In genomic region chr4:57676394-57676793, GRCh38 we compare ENCODE assay signal across 39 cellular contexts.
"Had no signal": no experiment of that assay in that cellular context is flagged by ENCODE, and none has a peak within 500 bp of the region (broad histone marks: within the 10 kb centered on the region; RNA-seq: fewer than 3 reads in every experiment).

No MANE protein-coding gene starts in this region.

- H3K36me3 ChIP-seq: adrenal gland, ascending aorta, brain microvascular endothelial cell, cardiac muscle cell had no signal

- H3K4me1 Mint-ChIP-seq: activated naive CD4-positive, alpha-beta T cell treated with anti-CD3 and anti-CD28 coated beads, Interleukin-2, amount 10 ng/mL, durations not matched to agents 7 days and 5 days; activated naive CD4-positive, alpha-beta T cell treated with anti-CD3 and anti-CD28 coated beads, Interleukin-2, amount 50 U/mL, for 24 hours; activated naive CD8-positive, alpha-beta T cell treated with anti-CD3 and anti-CD28 coated beads for 36 hours; activated naive CD8-positive, alpha-beta T cell treated with anti-CD3 and anti-CD28 coated beads, Interleukin-2, amount 10 ng/mL, durations not matched to agents 7 days and 5 days; activated naive CD8-positive, alpha-beta T cell treated with anti-CD3 and anti-CD28 coated beads, Interleukin-2, amount 50 U/mL, for 24 hours; activated T-helper 17 cell treated with anti-CD3 and anti-CD28 coated beads, Interleukin-2, amount 50 U/mL, for 72 hours; central memory CD8-positive, alpha-beta T cell had no signal

- FAIRE-seq: astrocyte, bronchial epithelial cell had no signal

- H3K36me3 Mint-ChIP-seq: activated naive CD4-positive, alpha-beta T cell treated with anti-CD3 and anti-CD28 coated beads, Interleukin-2, amount 10 ng/mL, durations not matched to agents 7 days and 5 days; activated naive CD4-positive, alpha-beta T cell treated with anti-CD3 and anti-CD28 coated beads, Interleukin-2, amount 50 U/mL, for 24 hours; activated naive CD4-positive, alpha-beta T cell treated with anti-CD3 and anti-CD28 coated beads, Interleukin-2, amount 50 U/mL, for 72 hours; activated naive CD8-positive, alpha-beta T cell; activated naive CD8-positive, alpha-beta T cell treated with anti-CD3 and anti-CD28 coated beads for 36 hours; activated naive CD8-positive, alpha-beta T cell treated with anti-CD3 and anti-CD28 coated beads, Interleukin-2, amount 10 ng/mL, durations not matched to agents 7 days and 5 days; brain had no signal

- H3K27ac ChIP-seq: adrenal gland, ascending aorta, body of pancreas, brain microvascular endothelial cell, cardiac muscle cell had no signal

- H3K4me1 ChIP-seq: adrenal gland, ascending aorta, body of pancreas had no signal

- H3K27me3 ChIP-seq: adrenal gland, ascending aorta, body of pancreas, brain microvascular endothelial cell, cardiac muscle cell had no signal

- H3K9me3 ChIP-seq: adrenal gland, ascending aorta, body of pancreas had no signal

- DNase-seq: activated effector memory CD4-positive, alpha-beta T cell treated with anti-CD3 and anti-CD28 coated beads, Interleukin-2, amount 50 U/mL, for 16 hours; activated effector memory CD4-positive, alpha-beta T cell treated with Interleukin-2 at 50 U/mL for 16 hours; activated gamma-delta T cell; activated gamma-delta T cell treated with Interleukin-2 at 50 U/mL for 16 hours; activated naive CD4-positive, alpha-beta T cell; activated naive CD4-positive, alpha-beta T cell treated with anti-CD3 and anti-CD28 coated beads for 36 hours; activated naive CD4-positive, alpha-beta T cell treated with anti-CD3 and anti-CD28 coated beads, Interleukin-2, amount 10 ng/mL, durations not matched to agents 7 days and 5 days; activated naive CD4-positive, alpha-beta T cell treated with anti-CD3 and anti-CD28 coated beads, Interleukin-2, amount 50 U/mL, for 16 hours; activated naive CD4-positive, alpha-beta T cell treated with Interleukin-2 at 50 U/mL for 16 hours; activated naive CD8-positive, alpha-beta T cell treated with anti-CD3 and anti-CD28 coated beads for 36 hours; activated naive CD8-positive, alpha-beta T cell treated with anti-CD3 and anti-CD28 coated beads, Interleukin-2, amount 10 ng/mL, durations not matched to agents 7 days and 5 days; activated naive CD8-positive, alpha-beta T cell treated with anti-CD3 and anti-CD28 coated beads, Interleukin-2, amount 50 U/mL, for 24 hours; activated T-cell treated with anti-CD3 and anti-CD28 coated beads, Interleukin-2, amount 50 U/mL, for 1 hour; activated T-cell treated with anti-CD3 and anti-CD28 coated beads, Interleukin-2, amount 50 U/mL, for 24 hours; activated T-cell treated with anti-CD3 and anti-CD28 coated beads, Interleukin-2, amount 50 U/mL, for 4 hours; activated T-cell treated with anti-CD3 and anti-CD28 coated beads, Interleukin-2, amount 50 U/mL, for 48 hours; activated T-cell treated with anti-CD3 and anti-CD28 coated beads, Interleukin-2, amount 50 U/mL, for 72 hours; adrenal gland; amniotic stem cell; amygdala; anterior cingulate cortex; aorta; body of pancreas; brain microvascular endothelial cell; caudate nucleus; central memory CD4-positive, alpha-beta T cell; cerebellar nuclear complex had no signal

- H3K27me3 Mint-ChIP-seq: activated naive CD4-positive, alpha-beta T cell treated with anti-CD3 and anti-CD28 coated beads, Interleukin-2, amount 10 ng/mL, durations not matched to agents 7 days and 5 days; activated naive CD4-positive, alpha-beta T cell treated with anti-CD3 and anti-CD28 coated beads, Interleukin-2, amount 50 U/mL, for 24 hours; activated naive CD8-positive, alpha-beta T cell; activated naive CD8-positive, alpha-beta T cell treated with anti-CD3 and anti-CD28 coated beads for 36 hours; activated naive CD8-positive, alpha-beta T cell treated with anti-CD3 and anti-CD28 coated beads, Interleukin-2, amount 10 ng/mL, durations not matched to agents 7 days and 5 days; activated naive CD8-positive, alpha-beta T cell treated with anti-CD3 and anti-CD28 coated beads, Interleukin-2, amount 50 U/mL, for 24 hours; activated T-cell treated with anti-CD3 and anti-CD28 coated beads, Interleukin-2, amount 50 U/mL, for 24 hours; activated T-helper 17 cell treated with anti-CD3 and anti-CD28 coated beads, Interleukin-2, amount 50 U/mL, for 72 hours; brain; central memory CD8-positive, alpha-beta T cell had no signal

- H3K9me3 Mint-ChIP-seq: activated naive CD4-positive, alpha-beta T cell treated with anti-CD3 and anti-CD28 coated beads, Interleukin-2, amount 10 ng/mL, durations not matched to agents 7 days and 5 days; activated naive CD8-positive, alpha-beta T cell treated with anti-CD3 and anti-CD28 coated beads for 36 hours; activated naive CD8-positive, alpha-beta T cell treated with anti-CD3 and anti-CD28 coated beads, Interleukin-2, amount 50 U/mL, for 24 hours; activated T-helper 17 cell treated with anti-CD3 and anti-CD28 coated beads, Interleukin-2, amount 50 U/mL, for 72 hours; brain had no signal

- H3K4me3 ChIP-seq: adrenal gland, ascending aorta, body of pancreas, cardiac muscle cell had no signal

- ATAC-seq: activated naive CD4-positive, alpha-beta T cell treated with anti-CD3 and anti-CD28 coated beads, Interleukin-2, amount 50 U/mL, for 72 hours; activated naive CD8-positive, alpha-beta T cell treated with anti-CD3 and anti-CD28 coated beads, Interleukin-2, amount 50 U/mL, for 24 hours; activated T-cell treated with anti-CD3 and anti-CD28 coated beads, Interleukin-2, amount 50 U/mL, for 4 hours; activated T-cell treated with anti-CD3 and anti-CD28 coated beads, Interleukin-2, amount 50 U/mL, for 72 hours; activated T-helper 17 cell treated with anti-CD3 and anti-CD28 coated beads, Interleukin-2, amount 50 U/mL, for 72 hours; body of pancreas had no signal

- H3K27ac Mint-ChIP-seq: activated naive CD4-positive, alpha-beta T cell treated with anti-CD3 and anti-CD28 coated beads for 36 hours; activated naive CD4-positive, alpha-beta T cell treated with anti-CD3 and anti-CD28 coated beads, Interleukin-2, amount 10 ng/mL, durations not matched to agents 7 days and 5 days; activated naive CD4-positive, alpha-beta T cell treated with anti-CD3 and anti-CD28 coated beads, Interleukin-2, amount 50 U/mL, for 24 hours; activated naive CD4-positive, alpha-beta T cell treated with anti-CD3 and anti-CD28 coated beads, Interleukin-2, amount 50 U/mL, for 72 hours; activated naive CD8-positive, alpha-beta T cell; activated naive CD8-positive, alpha-beta T cell treated with anti-CD3 and anti-CD28 coated beads for 36 hours; activated naive CD8-positive, alpha-beta T cell treated with anti-CD3 and anti-CD28 coated beads, Interleukin-2, amount 10 ng/mL, durations not matched to agents 7 days and 5 days; activated naive CD8-positive, alpha-beta T cell treated with anti-CD3 and anti-CD28 coated beads, Interleukin-2, amount 50 U/mL, for 24 hours; activated T-cell treated with anti-CD3 and anti-CD28 coated beads, Interleukin-2, amount 50 U/mL, for 24 hours; activated T-cell treated with anti-CD3 and anti-CD28 coated beads, Interleukin-2, amount 50 U/mL, for 72 hours; activated T-helper 1 cell treated with anti-CD3 and anti-CD28 coated beads, Interleukin-12 subunit alpha, Interleukin-12 subunit beta, Interleukin-2, Interleukin-4 antibody, amounts not matched to agents 30 ng/mL and 10 ng/mL and 1 ng/mL, durations not matched to agents 14 hours and 24 hours and 36 hours; activated T-helper 17 cell treated with anti-CD3 and anti-CD28 coated beads, Interleukin-2, amount 50 U/mL, for 72 hours; activated T-helper 2 cell treated with anti-CD3 and anti-CD28 coated beads, Interferon-gamma antibody, Interleukin-2, Interleukin-4, amounts not matched to agents 10 μg/mL and 5 μg/mL and 100 μg/mL, durations not matched to agents 14 hours and 24 hours and 36 hours; brain had no signal

- H3K4me3 Mint-ChIP-seq: activated naive CD4-positive, alpha-beta T cell treated with anti-CD3 and anti-CD28 coated beads for 36 hours; activated naive CD4-positive, alpha-beta T cell treated with anti-CD3 and anti-CD28 coated beads, Interleukin-2, amount 10 ng/mL, durations not matched to agents 7 days and 5 days; activated naive CD4-positive, alpha-beta T cell treated with anti-CD3 and anti-CD28 coated beads, Interleukin-2, amount 50 U/mL, for 24 hours; activated naive CD8-positive, alpha-beta T cell; activated naive CD8-positive, alpha-beta T cell treated with anti-CD3 and anti-CD28 coated beads for 36 hours; activated naive CD8-positive, alpha-beta T cell treated with anti-CD3 and anti-CD28 coated beads, Interleukin-2, amount 10 ng/mL, durations not matched to agents 7 days and 5 days; activated naive CD8-positive, alpha-beta T cell treated with anti-CD3 and anti-CD28 coated beads, Interleukin-2, amount 50 U/mL, for 24 hours; activated T-cell treated with anti-CD3 and anti-CD28 coated beads, Interleukin-2, amount 50 U/mL, for 24 hours; activated T-cell treated with anti-CD3 and anti-CD28 coated beads, Interleukin-2, amount 50 U/mL, for 4 hours; activated T-cell treated with anti-CD3 and anti-CD28 coated beads, Interleukin-2, amount 50 U/mL, for 72 hours; activated T-helper 1 cell treated with anti-CD3 and anti-CD28 coated beads, Interleukin-12 subunit alpha, Interleukin-12 subunit beta, Interleukin-2, Interleukin-4 antibody, amounts not matched to agents 30 ng/mL and 10 ng/mL and 1 ng/mL, durations not matched to agents 14 hours and 24 hours and 36 hours; activated T-helper 17 cell treated with anti-CD3 and anti-CD28 coated beads, Interleukin-2, amount 50 U/mL, for 72 hours; brain; central memory CD8-positive, alpha-beta T cell had no signal
